1 cellular context compared by ENCODE assay signal in the genomic region with DNA sequence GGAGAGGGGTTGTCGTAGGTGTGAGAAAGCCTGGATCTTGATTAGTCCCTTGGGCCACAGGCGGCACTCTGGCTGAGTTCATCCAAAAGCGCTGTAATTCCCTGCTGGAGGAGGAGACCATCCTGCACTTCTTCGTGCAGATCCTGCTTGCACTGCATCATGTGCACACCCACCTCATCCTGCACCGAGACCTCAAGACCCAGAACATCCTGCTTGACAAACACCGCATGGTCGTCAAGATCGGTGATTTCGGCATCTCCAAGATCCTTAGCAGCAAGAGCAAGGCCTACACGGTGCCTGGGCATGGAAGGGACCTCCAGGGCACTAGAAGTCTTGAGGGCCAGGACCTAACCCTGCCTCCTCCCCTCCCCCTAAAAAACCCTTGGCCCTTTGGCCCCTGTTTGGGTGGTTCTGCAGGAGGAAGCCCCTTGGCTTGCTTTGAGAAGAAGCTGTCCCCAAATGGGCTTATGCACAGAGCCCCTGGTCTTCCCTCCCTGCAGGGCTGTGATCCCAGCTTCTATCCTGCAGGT.
TF ChIP-seq lines count a peak whose summit lies in the region.

No MANE protein-coding gene starts in this region.

TF ChIP-seq in IMR-90, 13 proteins besides CTCF, POLR2A, EP300 and RAD21:
- TF ChIP-seq, protein P1, sequence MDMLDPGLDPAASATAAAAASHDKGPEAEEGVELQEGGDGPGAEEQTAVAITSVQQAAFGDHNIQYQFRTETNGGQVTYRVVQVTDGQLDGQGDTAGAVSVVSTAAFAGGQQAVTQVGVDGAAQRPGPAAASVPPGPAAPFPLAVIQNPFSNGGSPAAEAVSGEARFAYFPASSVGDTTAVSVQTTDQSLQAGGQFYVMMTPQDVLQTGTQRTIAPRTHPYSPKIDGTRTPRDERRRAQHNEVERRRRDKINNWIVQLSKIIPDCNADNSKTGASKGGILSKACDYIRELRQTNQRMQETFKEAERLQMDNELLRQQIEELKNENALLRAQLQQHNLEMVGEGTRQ (IDR thresholded peaks at IDR 0.05; ENCODE audit: low read depth, low read length), result no peak
- TF ChIP-seq MAZ (IDR thresholded peaks at IDR 0.05; ENCODE audit: borderline replicate concordance, low read depth, low read length) (no peak), CHD1 (IDR thresholded peaks at IDR 0.05; ENCODE audit: low read depth, low read length) (no peak), RFX5 (IDR thresholded peaks at IDR 0.05; ENCODE audit: low read depth, low read length) (no peak), NFE2L2 (IDR thresholded peaks at IDR 0.05; ENCODE audit: low read depth, low read length) (no peak), SMC3 (IDR thresholded peaks at IDR 0.05; ENCODE audit: low read depth, low read length) (no peak), FOS (IDR thresholded peaks at IDR 0.05; ENCODE audit: low read depth, low read length) (no peak), MXI1 (IDR thresholded peaks at IDR 0.05; ENCODE audit: borderline replicate concordance, low read depth, low read length) (no peak), RCOR1 (IDR thresholded peaks at IDR 0.05; ENCODE audit: insufficient replicate concordance, low read length) (no peak), BHLHE40 (IDR thresholded peaks at IDR 0.05; ENCODE audit: low read depth, low read length) (no peak), MAFK (IDR thresholded peaks at IDR 0.05; ENCODE audit: low read depth, low read length) (no peak), CEBPB (IDR thresholded peaks at IDR 0.05; ENCODE audit: low read depth, low read length) (no peak)
- TF ChIP-seq, protein P2, sequence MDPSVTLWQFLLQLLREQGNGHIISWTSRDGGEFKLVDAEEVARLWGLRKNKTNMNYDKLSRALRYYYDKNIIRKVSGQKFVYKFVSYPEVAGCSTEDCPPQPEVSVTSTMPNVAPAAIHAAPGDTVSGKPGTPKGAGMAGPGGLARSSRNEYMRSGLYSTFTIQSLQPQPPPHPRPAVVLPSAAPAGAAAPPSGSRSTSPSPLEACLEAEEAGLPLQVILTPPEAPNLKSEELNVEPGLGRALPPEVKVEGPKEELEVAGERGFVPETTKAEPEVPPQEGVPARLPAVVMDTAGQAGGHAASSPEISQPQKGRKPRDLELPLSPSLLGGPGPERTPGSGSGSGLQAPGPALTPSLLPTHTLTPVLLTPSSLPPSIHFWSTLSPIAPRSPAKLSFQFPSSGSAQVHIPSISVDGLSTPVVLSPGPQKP (IDR thresholded peaks at IDR 0.05; ENCODE audit: borderline replicate concordance, low read depth, low read length), result no peak
TF ChIP-seq in IMR-90: peak in this region for 0.
